ENCODE assay signal across 20 cellular contexts in the genomic region with DNA sequence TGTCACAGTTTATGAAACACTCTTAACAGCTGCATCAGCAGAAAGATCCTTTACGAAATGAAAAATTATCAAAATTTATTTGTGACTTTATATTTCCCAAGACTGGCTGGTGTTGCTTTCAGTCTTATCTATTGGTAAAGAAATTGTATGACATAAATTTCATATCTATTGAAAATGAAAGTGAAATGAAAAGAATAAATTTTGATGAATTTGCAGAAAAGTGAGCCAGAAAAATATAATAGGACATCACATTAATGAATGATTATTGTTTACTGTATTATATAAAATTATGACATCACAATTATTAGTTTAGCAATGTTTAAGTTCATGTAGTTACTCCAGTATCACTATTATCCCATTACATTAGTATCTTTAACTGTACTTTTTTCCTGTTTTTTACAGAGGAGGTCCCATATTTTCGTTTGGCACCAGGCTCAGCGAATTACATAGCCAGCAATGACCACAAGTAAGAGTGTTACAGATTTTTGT.
"Had no signal": no experiment of that assay in that cellular context is flagged by ENCODE, and none has a peak within 500 bp of the region (broad histone marks: within the 10 kb centered on the region; RNA-seq: fewer than 3 reads in every experiment).

No MANE protein-coding gene starts in this region.

- DNase-seq: cortex of kidney; dorsolateral prefrontal cortex; effector memory CD4-positive, alpha-beta T cell; foreskin fibroblast; head of caudate nucleus; left colon; mesendoderm; naive thymus-derived CD8-positive, alpha-beta T cell; sigmoid colon; stimulated activated CD4-positive, alpha-beta T cell treated with anti-CD3 and anti-CD28 coated beads, Interleukin-12 subunit alpha, Interleukin-12 subunit beta, amount 100 ng/mL, for 4 hours; stimulated activated naive CD4-positive, alpha-beta T cell; stomach; substantia nigra; transverse colon had no signal

- H3K36me3 ChIP-seq: esophagus muscularis mucosa, neutrophil, sigmoid colon, stomach, thoracic aorta, transverse colon had no signal

- H3K4me2 ChIP-seq: hepatocyte had no signal

- ATAC-seq: left colon; naive thymus-derived CD8-positive, alpha-beta T cell had no signal

- H2AFZ ChIP-seq: hepatocyte had no signal

- H3K9me3 ChIP-seq: esophagus muscularis mucosa, neutrophil, sigmoid colon, stomach, thoracic aorta, transverse colon had no signal

- H3K4me1 ChIP-seq: esophagus muscularis mucosa, sigmoid colon, stomach, transverse colon had no signal

- H3K27me3 ChIP-seq: dorsolateral prefrontal cortex, esophagus muscularis mucosa, hepatocyte, neutrophil, sigmoid colon, stomach, transverse colon had no signal

- H3K4me3 ChIP-seq: dorsolateral prefrontal cortex, esophagus muscularis mucosa, hepatocyte, sigmoid colon, skin epidermis, stomach, thoracic aorta, transverse colon had no signal

- FAIRE-seq: endometrium had no signal

- H3K27ac ChIP-seq: esophagus muscularis mucosa, hepatocyte, neutrophil, sigmoid colon, skin epidermis, stomach, thoracic aorta, transverse colon had no signal

- H3K79me2 ChIP-seq: hepatocyte had no signal
